Comparison of ENCODE assay signal across 1 cellular context in the genomic region with DNA sequence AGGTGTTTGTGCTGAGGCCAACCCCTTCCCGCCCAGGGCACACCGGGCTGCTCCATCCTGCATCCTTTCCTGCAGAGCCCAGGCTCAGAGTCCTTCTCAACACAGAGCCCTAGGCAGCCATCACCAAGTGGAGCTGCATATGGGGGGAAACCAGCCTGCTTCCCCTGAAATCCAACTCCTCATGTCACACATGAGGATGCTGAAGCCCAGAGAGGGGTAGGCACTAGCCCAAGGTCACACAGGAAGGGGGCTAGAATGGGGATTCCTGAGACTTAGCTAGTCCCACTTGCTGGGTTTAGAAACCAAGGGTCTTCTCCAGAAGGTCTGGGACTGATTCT.
TF ChIP-seq lines count a peak whose summit lies in the region.

No MANE protein-coding gene starts in this region.

TF ChIP-seq in H1, 55 proteins besides CTCF, POLR2A, EP300 and RAD21:
- TF ChIP-seq TCF12 (IDR thresholded peaks at IDR 0.05; ENCODE audit: low read depth, low read length), result no peak
- TF ChIP-seq RFX5 (IDR thresholded peaks at IDR 0.05; ENCODE audit: borderline replicate concordance, low read depth, low read length), result no peak
